ENCODE assay signal across 1 cellular context in genomic region chr22:19962909-19963806, GRCh38.
A peak's percentile ranks its signal among the peaks of the same experiment; 100 is the strongest.
TF ChIP-seq lines count a peak whose summit lies in the region.

No MANE protein-coding gene starts in this region.

TF ChIP-seq in HepG2, 621 proteins besides CTCF, POLR2A, EP300 and RAD21 (continued from another document and continues in another):
- TF ChIP-seq ZBTB10 (CRISPR knock-in tag; IDR thresholded peaks at IDR 0.05; ENCODE audit: borderline replicate concordance) = no peak
- no peak for TF ChIP-seq MED8 (CRISPR knock-in tag; IDR thresholded peaks at IDR 0.05; ENCODE audit: insufficient replicate concordance)
- 0 out of 2 replicates have a peak, but pooled peaks have one; percentile 10 for TF ChIP-seq ZNF256 (CRISPR knock-in tag; conservative IDR thresholded peaks at IDR 0.05)
- no peak for TF ChIP-seq NR0B2 (CRISPR knock-in tag; IDR thresholded peaks at IDR 0.05)
- peak; percentile 49; the same call in 1 of the 2 replicates for TF ChIP-seq KDM2A (CRISPR knock-in tag; IDR thresholded peaks at IDR 0.05; ENCODE audit: borderline replicate concordance, low read depth)
- no peak for TF ChIP-seq SP1 (IDR thresholded peaks at IDR 0.05)
- TF ChIP-seq SP1 (CRISPR knock-in tag; IDR thresholded peaks at IDR 0.05) = peak; percentile 80
- TF ChIP-seq LCORL (IDR thresholded peaks at IDR 0.05) = no peak
- TF ChIP-seq LCORL (CRISPR knock-in tag; IDR thresholded peaks at IDR 0.05) = peak; percentile 91
- TF ChIP-seq ZNF253 (CRISPR knock-in tag; IDR thresholded peaks at IDR 0.05; ENCODE audit: borderline replicate concordance) = no peak
- TF ChIP-seq TCF7 (IDR thresholded peaks at IDR 0.05; ENCODE audit: low read depth) = 0 out of 2 replicates have a peak, but pooled peaks have one; percentile 4
- peak; percentile 90 for TF ChIP-seq HNF4A (CRISPR knock-in tag; IDR thresholded peaks at IDR 0.05)
- TF ChIP-seq ZNF687 (CRISPR knock-in tag; IDR thresholded peaks at IDR 0.05) = peak; percentile 81
- TF ChIP-seq SIN3A (IDR thresholded peaks at IDR 0.05; ENCODE audit: borderline replicate concordance, low read depth, low read length) = peak; percentile 74; the same call in 1 of the 2 replicates
- no peak for TF ChIP-seq IRF9 (CRISPR knock-in tag; IDR thresholded peaks at IDR 0.05; ENCODE audit: borderline replicate concordance)
- TF ChIP-seq TARDBP (CRISPR knock-in tag; IDR thresholded peaks at IDR 0.05) = no peak; the same call in 1 of the 2 replicates
- TF ChIP-seq MYC (CRISPR knock-in tag; IDR thresholded peaks at IDR 0.05; ENCODE audit: borderline replicate concordance) = peak; percentile 8; the same call in 1 of the 2 replicates
- TF ChIP-seq MIXL1 (CRISPR knock-in tag; IDR thresholded peaks at IDR 0.05) = 0 out of 2 replicates have a peak, but pooled peaks have one; percentile 31
- peak; percentile 63; the same call in 1 of the 2 replicates for TF ChIP-seq ESRRA (CRISPR knock-in tag; IDR thresholded peaks at IDR 0.05; ENCODE audit: low read depth)
- no peak; the same call in 1 of the 2 replicates for TF ChIP-seq HMGXB3 (CRISPR knock-in tag; IDR thresholded peaks at IDR 0.05; ENCODE audit: borderline replicate concordance)
- no peak for TF ChIP-seq CREB3 (CRISPR knock-in tag; IDR thresholded peaks at IDR 0.05)
- TF ChIP-seq ARNT2 (CRISPR knock-in tag; IDR thresholded peaks at IDR 0.05; ENCODE audit: low read depth) = peak; percentile 21; the same call in 1 of the 2 replicates
- TF ChIP-seq PAXIP1 (CRISPR knock-in tag; conservative IDR thresholded peaks at IDR 0.05) = peak; percentile 98
- TF ChIP-seq ZSCAN31 (CRISPR knock-in tag; IDR thresholded peaks at IDR 0.05; ENCODE audit: low read depth) = peak; percentile 69; the same call in 1 of the 2 replicates
- peak; percentile 57; the same call in 1 of the 2 replicates for TF ChIP-seq ZNF574 (CRISPR knock-in tag; IDR thresholded peaks at IDR 0.05)
- TF ChIP-seq POGK (CRISPR knock-in tag; conservative IDR thresholded peaks at IDR 0.05) = peak; percentile 66; the same call in 1 of the 2 replicates
- TF ChIP-seq ZNF501 (CRISPR knock-in tag; IDR thresholded peaks at IDR 0.05) = peak; percentile 59; the same call in 1 of the 2 replicates
- 0 out of 2 replicates have a peak, but pooled peaks have one; percentile 18 for TF ChIP-seq HOXD1 (CRISPR knock-in tag; IDR thresholded peaks at IDR 0.05)
- no peak for TF ChIP-seq ATF7 (IDR thresholded peaks at IDR 0.05)
- TF ChIP-seq ATF7 (CRISPR knock-in tag; IDR thresholded peaks at IDR 0.05) = no peak
- peak; percentile 91; the same call in 1 of the 2 replicates for TF ChIP-seq NFE2L1 (CRISPR knock-in tag; IDR thresholded peaks at IDR 0.05; ENCODE audit: borderline replicate concordance)
- TF ChIP-seq U2AF1 (optimal IDR thresholded peaks at IDR 0.05; ENCODE audit: low read depth, low read length) = no peak
- 0 out of 2 replicates have a peak, but pooled peaks have one; percentile 31 for TF ChIP-seq SMAD3 (CRISPR knock-in tag; IDR thresholded peaks at IDR 0.05)
- peak; percentile 69; the same call in 1 of the 2 replicates for TF ChIP-seq HOXA3 (CRISPR knock-in tag; IDR thresholded peaks at IDR 0.05)
